ENCODE assay signal across 9 cellular contexts in the genomic region with DNA sequence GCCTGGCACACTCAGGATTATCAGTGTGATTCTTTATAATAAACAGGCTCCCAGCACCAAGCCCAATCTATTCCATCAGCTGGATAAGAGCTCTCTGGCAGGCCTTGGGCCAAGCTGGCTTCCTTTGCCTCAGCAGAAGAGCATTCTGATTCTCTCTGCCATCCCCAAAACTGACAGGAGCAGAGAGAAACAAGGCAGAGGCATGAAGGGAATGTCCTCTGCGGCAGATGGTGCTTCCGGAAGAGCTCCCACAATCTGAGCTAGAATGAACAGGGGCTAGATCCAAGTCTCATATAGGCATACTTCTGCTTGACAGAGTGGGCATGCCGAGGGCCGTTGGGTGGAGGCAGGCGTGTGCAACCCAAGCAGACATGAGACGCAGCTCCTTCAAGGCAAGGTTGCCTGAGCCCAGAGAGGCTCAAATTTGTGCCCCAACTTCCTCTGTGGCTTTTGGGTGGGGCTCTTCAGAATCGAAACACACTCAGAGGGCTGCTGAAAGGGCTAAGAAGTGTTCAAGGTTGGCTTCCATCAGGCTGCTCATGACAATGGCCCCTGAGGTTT. TPM values are rescaled to one million over a fixed set of nuclear protein-coding genes. Genes with fewer than 3 reads are reported as not detected.
DNase-seq lines count a peak whose midpoint lies in the region; ATAC-seq, FAIRE-seq and TF ChIP-seq lines count a peak whose summit lies in the region.
"Had no signal": no experiment of that assay in that cellular context is flagged by ENCODE, and none has a peak within 500 bp of the region (broad histone marks: within the 10 kb centered on the region; RNA-seq: fewer than 3 reads in every experiment).

No MANE protein-coding gene starts in this region.

- H3K9me3 Mint-ChIP-seq in IgD-negative memory B cell: no peaks in the 10 kb centered on the region

- peak overlapping the region; percentile 36 to 97 (median 89) for H3K4me2 ChIP-seq in BLaER1 treated with 17β-estradiol and CSF1 and Interleukin-3, amounts not matched to agents 10 nM and 100 nM
- H3K4me2 ChIP-seq in keratinocyte (ENCODE audit: control insufficient read depth, extremely low read depth, insufficient read depth, low read depth, low read length): peak overlapping the region; percentile 99
- H3K4me2 ChIP-seq in Karpas-422 (ENCODE audit: low read depth, low read length, poor library complexity, severe bottlenecking): no peak overlapping the region

- no peaks in the 10 kb centered on the region for H3K27me3 Mint-ChIP-seq in IgD-negative memory B cell

- no peaks in the 10 kb centered on the region for H3K9me2 ChIP-seq in Karpas-422 (replicated peaks; ENCODE audit: insufficient read depth, low read length)

- peaks cover 5% of the 10 kb centered on the region for H3K36me3 Mint-ChIP-seq in IgD-negative memory B cell

- H3K27me3 ChIP-seq in BLaER1 treated with 17β-estradiol and CSF1 and Interleukin-3, amounts not matched to agents 10 nM and 100 nM: no peaks in the 10 kb centered on the region
- no peaks in the 10 kb centered on the region for H3K27me3 ChIP-seq in keratinocyte (ENCODE audit: control insufficient read depth, extremely low read depth, insufficient read depth, low read length)
- no peaks in the 10 kb centered on the region for H3K27me3 ChIP-seq in Karpas-422 (ENCODE audit: low read length)
- H3K27me3 ChIP-seq in H7 (ENCODE audit: control insufficient read depth, insufficient read depth, low read length): peaks cover 19% of the 10 kb centered on the region

- H4K20me1 ChIP-seq in BLaER1 treated with 17β-estradiol and CSF1 and Interleukin-3, amounts not matched to agents 10 nM and 100 nM: peaks cover 0 to 49% (median 17%) of the 10 kb centered on the region in 11 experiments; a peak in 11 of 22 replicates
- H4K20me1 ChIP-seq in keratinocyte (ENCODE audit: control insufficient read depth, extremely low read depth, insufficient read depth, low read length) (peaks cover 21% of the 10 kb centered on the region), Karpas-422 (ENCODE audit: insufficient read depth, low read depth, low read length) (no peaks in the 10 kb centered on the region)

- peak; percentile 46 for DNase-seq in activated T-cell treated with anti-CD3 and anti-CD28 coated beads, Interleukin-2, amount 50 U/mL, for 1 hour
- no peak for DNase-seq in keratinocyte (ENCODE audit: low read depth, low spot score)
- no peak for DNase-seq in Karpas-422
- DNase-seq in H7: no peak

- peak overlapping the region; percentile 65 to 94 (median 81) for H3K27ac Mint-ChIP-seq in IgD-negative memory B cell

- peaks cover 88% of the 10 kb centered on the region for H3K79me2 ChIP-seq in keratinocyte (ENCODE audit: control insufficient read depth, insufficient read depth, low read length)
- H3K79me2 ChIP-seq in Karpas-422 (ENCODE audit: low read length): no peaks in the 10 kb centered on the region

- no peak for TF ChIP-seq CTCF in keratinocyte (optimal IDR thresholded peaks at IDR 0.05 in 1 of 3, IDR thresholded peaks at IDR 0.05 in 1 of 3, conservative IDR thresholded peaks at IDR 0.05 in 1 of 3; ENCODE audit: extremely low read depth in 1 of 3, insufficient read depth in 2 of 3, low read length in 3 of 3)

- H3K9ac ChIP-seq in BLaER1 treated with 17β-estradiol and CSF1 and Interleukin-3, amounts not matched to agents 10 nM and 100 nM: peak overlapping the region in 5 of 11 experiments; percentile 5 to 28 (median 21); a peak in 2 of 22 replicates
- H3K9ac ChIP-seq in keratinocyte (ENCODE audit: control insufficient read depth, extremely low read depth, insufficient read depth, low read length) (peak overlapping the region; percentile 89), Karpas-422 (ENCODE audit: low read length) (no peak overlapping the region)

- H3K4me3 Mint-ChIP-seq in IgD-negative memory B cell: peak overlapping the region; percentile 61 to 94 (median 89)

- peak overlapping the region in 1 of 10 experiments; percentile 8; a peak in 2 of 20 replicates for H3K4me3 ChIP-seq in BLaER1 treated with 17β-estradiol and CSF1 and Interleukin-3, amounts not matched to agents 10 nM and 100 nM
- H3K4me3 ChIP-seq in keratinocyte (ENCODE audit: control insufficient read depth in 2 of 3, extremely low read depth in 1 of 3, insufficient read depth in 2 of 3, low read depth in 1 of 3, low read length in 3 of 3): peak overlapping the region in 1 of 3 experiments; percentile 34
- no peak overlapping the region for H3K4me3 ChIP-seq in Karpas-422 (ENCODE audit: low read length)
- no peak overlapping the region for H3K4me3 ChIP-seq in H7 (ENCODE audit: insufficient read depth, low read depth, low read length)

- H3K4me1 Mint-ChIP-seq in IgD-negative memory B cell: peaks cover 47 to 61% (median 57%) of the 10 kb centered on the region in 3 donors

- H3K9me1 ChIP-seq in keratinocyte (ENCODE audit: control insufficient read depth, extremely low read depth, insufficient read depth, low read length): no peaks in the 10 kb centered on the region

- peak overlapping the region in 4 of 11 experiments; percentile 18 to 49 (median 31); a peak in 8 of 22 replicates for H3K27ac ChIP-seq in BLaER1 treated with 17β-estradiol and CSF1 and Interleukin-3, amounts not matched to agents 10 nM and 100 nM
- H3K27ac ChIP-seq in keratinocyte (ENCODE audit: control insufficient read depth, insufficient read depth, low read length) (peak overlapping the region; percentile 89), Karpas-422 (ENCODE audit: low read length) (no peak overlapping the region)

- FAIRE-seq in keratinocyte (lab: Jason Lieb, UNC): no peak

- H3K9me3 ChIP-seq in BLaER1 treated with 17β-estradiol and CSF1 and Interleukin-3, amounts not matched to agents 10 nM and 100 nM (replicated peaks in 1 of 11): no peaks in the 10 kb centered on the region
- H3K9me3 ChIP-seq in keratinocyte (ENCODE audit: control insufficient read depth, low read depth, low read length) (no peaks in the 10 kb centered on the region), Karpas-422 (ENCODE audit: low read length) (no peaks in the 10 kb centered on the region)

- ATAC-seq in GM19395 (IDR thresholded peaks at IDR 0.05; ENCODE audit: unreplicated experiment) (peak; percentile 70), HG03135 (IDR thresholded peaks at IDR 0.05; ENCODE audit: unreplicated experiment) (no peak)

- peaks cover 28 to 43% (median 37%) of the 10 kb centered on the region in 11 experiments for H3K36me3 ChIP-seq in BLaER1 treated with 17β-estradiol and CSF1 and Interleukin-3, amounts not matched to agents 10 nM and 100 nM
- H3K36me3 ChIP-seq in keratinocyte (ENCODE audit: control insufficient read depth in 2 of 2, extremely low read depth in 1 of 2, insufficient read depth in 2 of 2, low read length in 2 of 2) (peaks cover 31 to 61% of the 10 kb centered on the region in 2 experiments), Karpas-422 (ENCODE audit: insufficient read depth, low read length) (no peaks in the 10 kb centered on the region), H7 (replicated peaks; ENCODE audit: control insufficient read depth, insufficient read depth, low read length) (0 out of 2 replicates have a peak, but pooled peaks cover 2% of the 10 kb centered on the region)

- peaks cover 31 to 68% (median 56%) of the 10 kb centered on the region in 10 experiments for H3K4me1 ChIP-seq in BLaER1 treated with 17β-estradiol and CSF1 and Interleukin-3, amounts not matched to agents 10 nM and 100 nM
- H3K4me1 ChIP-seq in keratinocyte (ENCODE audit: control insufficient read depth, extremely low read depth, insufficient read depth, low read length) (peaks cover 50% of the 10 kb centered on the region), Karpas-422 (ENCODE audit: low read length) (no peaks in the 10 kb centered on the region)

- dilution Hi-C loops in keratinocyte (cut with MboI; ENCODE audit: extremely low pct_ligation_motif_present, low sequenced_read_pairs): no loop called here

- H2AFZ ChIP-seq in keratinocyte (ENCODE audit: control insufficient read depth, low read length): no peak overlapping the region
- H2AFZ ChIP-seq in Karpas-422 (ENCODE audit: low read length): no peak overlapping the region

RNA-seq across cellular contexts. Expression of gene CAPN2, which starts 4.0 kb away (rescaled TPM):
- polyA plus RNA-seq in IgD-negative memory B cell (140 TPM), keratinocyte (278 to 366 TPM (median 350 TPM) in 3 replicates)
- polyA plus RNA-seq in keratinocyte (2011; ENCODE audit: low read depth): 134 TPM
- 291 and 382 TPM in 2 replicates for polyA plus RNA-seq in keratinocyte (2011; cell fraction: cytosol; rRNA removed)
- polyA plus RNA-seq in keratinocyte (2011; cell fraction: nucleus; rRNA removed): 489 and 510 TPM in 2 replicates
- 174 and 413 TPM in 2 replicates for polyA plus RNA-seq in keratinocyte (2012; ENCODE audit: low replicate concordance)
- polyA minus RNA-seq in keratinocyte: 279 to 391 TPM (median 316 TPM) in 3 replicates
- 330 TPM for polyA minus RNA-seq in keratinocyte (2011; cell fraction: cytosol; rRNA and poly(A)+ RNA removed)
- polyA minus RNA-seq in keratinocyte (2011; cell fraction: nucleus; rRNA and poly(A)+ RNA removed): 168 and 240 TPM in 2 replicates
- total RNA-seq in Karpas-422 (2014; rRNA removed; shearing (Covaris generic); ENCODE audit: low replicate concordance): not detected in 2 replicates
- 46.8 and 60.4 TPM in 2 replicates for total RNA-seq in H7 (2014; rRNA removed; shearing (Covaris generic))

RNA-seq across cellular contexts. Expression of gene CAPN8, which starts 50.9 kb away (rescaled TPM):
- polyA plus RNA-seq in IgD-negative memory B cell (not detected), keratinocyte (2.5 to 4.7 TPM (median 3.0 TPM) in 3 replicates)
- 0.49 TPM for polyA plus RNA-seq in keratinocyte (2011; ENCODE audit: low read depth)
- polyA plus RNA-seq in keratinocyte (2011; cell fraction: cytosol; rRNA removed): 0.58 and 0.79 TPM in 2 replicates
- polyA plus RNA-seq in keratinocyte (2011; cell fraction: nucleus; rRNA removed): 18.0 and 22.5 TPM in 2 replicates
- 1.2 and 2.8 TPM in 2 replicates for polyA plus RNA-seq in keratinocyte (2012; ENCODE audit: low replicate concordance)
- polyA minus RNA-seq in keratinocyte: 1.7 to 3.0 TPM (median 2.1 TPM) in 3 replicates
- polyA minus RNA-seq in keratinocyte (2011; cell fraction: cytosol; rRNA and poly(A)+ RNA removed): not detected
- polyA minus RNA-seq in keratinocyte (2011; cell fraction: nucleus; rRNA and poly(A)+ RNA removed): 3.2 and 4.1 TPM in 2 replicates
- not detected in 2 replicates for total RNA-seq in Karpas-422 (2014; rRNA removed; shearing (Covaris generic); ENCODE audit: low replicate concordance)
- total RNA-seq in H7 (2014; rRNA removed; shearing (Covaris generic)): not detected in 2 replicates
- total RNA-seq: dermis microvascular lymphatic vessel endothelial cell had no signal

Comparison
In these comparisons a context has a peak if more than half of its experiments do, and no peak if none do; other contexts are left out.
1. RNA of gene CAPN2, which starts 4.0 kb away (total RNA-seq): 46.8 to 60.4 TPM in H7; not detected in Karpas-422; every median in the first group is over 10 times any median in the second.